18 cellular contexts compared by ENCODE assay signal in the genomic region with DNA sequence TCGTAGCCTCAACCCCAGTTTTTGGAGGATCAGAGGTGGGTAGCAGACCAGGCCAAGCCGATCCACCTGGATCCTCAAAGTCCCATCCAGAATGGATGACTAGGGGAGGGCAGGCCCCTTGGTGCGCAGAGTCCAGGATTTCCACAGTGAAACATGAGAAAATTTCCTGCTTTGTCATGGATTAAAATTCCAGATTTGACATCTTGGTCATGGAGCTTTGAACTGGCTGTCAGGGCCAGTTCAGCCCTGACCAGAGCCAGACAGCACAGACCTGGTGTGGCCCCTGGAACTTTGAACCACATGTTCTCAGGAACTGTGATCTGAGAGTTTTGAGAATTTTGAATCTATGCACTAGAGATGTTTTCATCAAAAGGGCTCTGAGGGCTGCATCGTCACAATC.
DNase-seq lines count a peak whose midpoint lies in the region; ATAC-seq and TF ChIP-seq lines count a peak whose summit lies in the region.
"Had no signal": no experiment of that assay in that cellular context is flagged by ENCODE, and none has a peak within 500 bp of the region (broad histone marks: within the 10 kb centered on the region; RNA-seq: fewer than 3 reads in every experiment).

No MANE protein-coding gene starts in this region.

- CTCF ChIA-PET in activated naive CD4-positive, alpha-beta T cell treated with anti-CD3 and anti-CD28 coated beads, Interleukin-2, amount 10 ng/mL, durations not matched to agents 7 days and 5 days (lab: Charles Lee) = no interaction called here

- H3K4me3 Mint-ChIP-seq in chondrocyte (ENCODE audit: unreplicated experiment) = no peak overlapping the region
- H3K4me3 Mint-ChIP-seq in activated naive CD4-positive, alpha-beta T cell treated with anti-CD3 and anti-CD28 coated beads, Interleukin-2, amount 10 ng/mL, durations not matched to agents 7 days and 5 days = no peak overlapping the region
- H3K4me3 Mint-ChIP-seq: B cell; CD4-positive, alpha-beta T cell; CD8-positive, alpha-beta T cell had no signal

- no peaks in the 10 kb centered on the region for H3K9me3 Mint-ChIP-seq in chondrocyte (ENCODE audit: low read depth)
- H3K9me3 Mint-ChIP-seq in activated naive CD4-positive, alpha-beta T cell treated with anti-CD3 and anti-CD28 coated beads, Interleukin-2, amount 10 ng/mL, durations not matched to agents 7 days and 5 days = no peaks in the 10 kb centered on the region
- H3K9me3 Mint-ChIP-seq: CD4-positive, alpha-beta T cell; CD8-positive, alpha-beta T cell had no signal

- H2BK12ac ChIP-seq in neuronal stem cell (ENCODE audit: low read length) = peak overlapping the region; percentile 51

- no peak overlapping the region for H3K4me3 ChIP-seq in SJCRH30
- no peak overlapping the region for H3K4me3 ChIP-seq in neuronal stem cell (ENCODE audit: low read length in 2 of 2)
- H3K4me3 ChIP-seq: A549; BLaER1 treated with 17β-estradiol and CSF1 and Interleukin-3, amounts not matched to agents 10 nM and 100 nM had no signal

- DNase-seq in SJCRH30 (peak; percentile 57 to 71), chondrocyte (ENCODE audit: low spot score) (peak; percentile 39), neuronal stem cell (ENCODE audit: low spot score) (no peak), NCI-H82 treated with DMSO at 0.1 percent for 48 hours (lab: John Stamatoyannopoulos, UW; ENCODE audit: unreplicated experiment) (no peak)
- no peak for DNase-seq in activated naive CD4-positive, alpha-beta T cell treated with anti-CD3 and anti-CD28 coated beads, Interleukin-2, amount 10 ng/mL, durations not matched to agents 7 days and 5 days
- DNase-seq: AML-193; Caco-2; Calu3; CD4-positive, alpha-beta T cell; CD8-positive, alpha-beta T cell; DMS79 treated with DMSO at 0.1 percent for 48 hours; GF-D8 had no signal

- H4K8ac ChIP-seq in neuronal stem cell (ENCODE audit: low read depth, low read length) = no peak overlapping the region

- no CpG with 5 or more reads among the region's 4 CpGs for WGBS in neuronal stem cell (ENCODE audit: extremely low coverage in 2 of 2, insufficient read length in 2 of 2, insufficient replicate concordance in 1 of 2), 2 donors

- no peak overlapping the region for H4K91ac ChIP-seq in neuronal stem cell (ENCODE audit: low read depth, low read length, poor library complexity)

- H3K4me2 ChIP-seq in neuronal stem cell (ENCODE audit: insufficient read depth, low read length, poor library complexity, severe bottlenecking) = no peak overlapping the region
- H3K4me2 ChIP-seq: A549; BLaER1 treated with 17β-estradiol and CSF1 and Interleukin-3, amounts not matched to agents 10 nM and 100 nM had no signal

- H3K14ac ChIP-seq in neuronal stem cell (ENCODE audit: low read length) = no peak overlapping the region

- no peak overlapping the region for H2AK5ac ChIP-seq in neuronal stem cell (ENCODE audit: low read depth, low read length)

- no peak overlapping the region for H2BK120ac ChIP-seq in neuronal stem cell (ENCODE audit: low read depth, low read length)

- no peaks in the 10 kb centered on the region for H3K79me1 ChIP-seq in neuronal stem cell (ENCODE audit: low read depth, low read length)

- 0 out of 2 replicates have a peak, but pooled peaks cover 2% of the 10 kb centered on the region for H3K9me3 ChIP-seq in SJCRH30 (replicated peaks)
- H3K9me3 ChIP-seq in neuronal stem cell (replicated peaks in 1 of 2; ENCODE audit: control insufficient read depth in 2 of 2, insufficient read depth in 1 of 2, low read depth in 1 of 2, low read length in 2 of 2) = peaks cover 2 to 9% of the 10 kb centered on the region in 2 donors
- H3K9me3 ChIP-seq: A549; BLaER1 treated with 17β-estradiol and CSF1 and Interleukin-3, amounts not matched to agents 10 nM and 100 nM; Caco-2 had no signal

- peak overlapping the region; percentile 68 for H3K27ac ChIP-seq in SJCRH30
- no peak overlapping the region for H3K27ac ChIP-seq in neuronal stem cell (replicated peaks; ENCODE audit: low read length)
- H3K27ac ChIP-seq: 22Rv1; A549; BLaER1 treated with 17β-estradiol and CSF1 and Interleukin-3, amounts not matched to agents 10 nM and 100 nM; C4-2B had no signal

- H2AFZ ChIP-seq in neuronal stem cell (ENCODE audit: low read length) = no peak overlapping the region

- peaks cover 24% of the 10 kb centered on the region for H3K4me1 Mint-ChIP-seq in chondrocyte (ENCODE audit: low read depth)
- no peaks in the 10 kb centered on the region for H3K4me1 Mint-ChIP-seq in activated naive CD4-positive, alpha-beta T cell treated with anti-CD3 and anti-CD28 coated beads, Interleukin-2, amount 10 ng/mL, durations not matched to agents 7 days and 5 days
- H3K4me1 Mint-ChIP-seq: B cell had no signal

- no peak overlapping the region for H3K27ac Mint-ChIP-seq in chondrocyte (ENCODE audit: unreplicated experiment)
- H3K27ac Mint-ChIP-seq in activated naive CD4-positive, alpha-beta T cell treated with anti-CD3 and anti-CD28 coated beads, Interleukin-2, amount 10 ng/mL, durations not matched to agents 7 days and 5 days = no peak overlapping the region
- H3K27ac Mint-ChIP-seq: B cell; CD4-positive, alpha-beta T cell; CD8-positive, alpha-beta T cell had no signal

- H3K23ac ChIP-seq in neuronal stem cell (ENCODE audit: low read depth, low read length, poor library complexity) = no peak overlapping the region

- no peaks in the 10 kb centered on the region for H3K36me3 Mint-ChIP-seq in chondrocyte (ENCODE audit: low read depth)
- no peaks in the 10 kb centered on the region for H3K36me3 Mint-ChIP-seq in activated naive CD4-positive, alpha-beta T cell treated with anti-CD3 and anti-CD28 coated beads, Interleukin-2, amount 10 ng/mL, durations not matched to agents 7 days and 5 days
- H3K36me3 Mint-ChIP-seq: CD8-positive, alpha-beta T cell had no signal

- TF ChIP-seq CTCF in chondrocyte (IDR thresholded peaks at IDR 0.05) = no peak

- H3K18ac ChIP-seq in neuronal stem cell (ENCODE audit: low read length) = peak overlapping the region; percentile 68

- ATAC-seq in GM21529 (IDR thresholded peaks at IDR 0.05; ENCODE audit: unreplicated experiment) = no peak
- ATAC-seq: A549; CD8-positive, alpha-beta T cell had no signal

- H3K4me1 ChIP-seq in SJCRH30 (peaks cover 67% of the 10 kb centered on the region), neuronal stem cell (ENCODE audit: control insufficient read depth in 2 of 2, insufficient read depth in 1 of 2, low read depth in 1 of 2, low read length in 2 of 2) (peaks cover 3% of the 10 kb centered on the region in 2 donors)

- H3K4ac ChIP-seq in neuronal stem cell (ENCODE audit: low read length) = no peak overlapping the region

- no peak overlapping the region for H2BK15ac ChIP-seq in neuronal stem cell (ENCODE audit: low read length)

- H3K27me3 Mint-ChIP-seq in chondrocyte (ENCODE audit: low read depth) = no peaks in the 10 kb centered on the region
- no peaks in the 10 kb centered on the region for H3K27me3 Mint-ChIP-seq in activated naive CD4-positive, alpha-beta T cell treated with anti-CD3 and anti-CD28 coated beads, Interleukin-2, amount 10 ng/mL, durations not matched to agents 7 days and 5 days
- H3K27me3 Mint-ChIP-seq: B cell; CD4-positive, alpha-beta T cell had no signal

- no peak overlapping the region for H2BK5ac ChIP-seq in neuronal stem cell (ENCODE audit: low read length)

- no peaks in the 10 kb centered on the region for H3K36me3 ChIP-seq in SJCRH30
- no peaks in the 10 kb centered on the region for H3K36me3 ChIP-seq in neuronal stem cell (replicated peaks in 1 of 2; ENCODE audit: control insufficient read depth in 2 of 2, insufficient read depth in 2 of 2, low read length in 2 of 2)
- H3K36me3 ChIP-seq: BLaER1 treated with 17β-estradiol and CSF1 and Interleukin-3, amounts not matched to agents 10 nM and 100 nM had no signal

- H3K9ac ChIP-seq in neuronal stem cell (ENCODE audit: low read depth, low read length, poor library complexity) = no peak overlapping the region
- H3K9ac ChIP-seq: BLaER1 treated with 17β-estradiol and CSF1 and Interleukin-3, amounts not matched to agents 10 nM and 100 nM had no signal

- no peaks in the 10 kb centered on the region for H3K27me3 ChIP-seq in SJCRH30
- no peaks in the 10 kb centered on the region for H3K27me3 ChIP-seq in neuronal stem cell (ENCODE audit: control insufficient read depth in 3 of 3, insufficient read depth in 3 of 3, low read depth in 1 of 3, low read length in 3 of 3)
- H3K27me3 ChIP-seq: BLaER1 treated with 17β-estradiol and CSF1 and Interleukin-3, amounts not matched to agents 10 nM and 100 nM had no signal

Comparison
In these comparisons a context has a peak if more than half of its experiments do, and no peak if none do; other contexts are left out.
1. DNase-seq: peak in SJCRH30 (2 of 2) and chondrocyte (single experiment); none in neuronal stem cell (single experiment), activated naive CD4-positive, alpha-beta T cell treated with anti-CD3 and anti-CD28 coated beads, Interleukin-2, amount 10 ng/mL, durations not matched to agents 7 days and 5 days (single experiment) and NCI-H82 treated with DMSO at 0.1 percent for 48 hours (single experiment).